15 cellular contexts compared by ENCODE assay signal in genomic region chr2:9573013-9573708, GRCh38. TPM values are rescaled to one million over a fixed set of nuclear protein-coding genes. Genes with fewer than 3 reads are reported as not detected.
A peak's percentile ranks its signal among the peaks of the same experiment; 100 is the strongest.
DNase-seq lines count a peak whose midpoint lies in the region; ATAC-seq and TF ChIP-seq lines count a peak whose summit lies in the region.
"Had no signal": no experiment of that assay in that cellular context is flagged by ENCODE, and none has a peak within 500 bp of the region (broad histone marks: within the 10 kb centered on the region; RNA-seq: fewer than 3 reads in every experiment).

No MANE protein-coding gene starts in this region.

- H3K9me3 Mint-ChIP-seq in HFFc6 (no peaks in the 10 kb centered on the region), type B pancreatic cell (no peaks in the 10 kb centered on the region)
- H3K9me3 Mint-ChIP-seq: activated naive CD4-positive, alpha-beta T cell treated with anti-CD3 and anti-CD28 coated beads, Interleukin-2, amount 50 U/mL, for 24 hours had no signal

- H3K4me3 Mint-ChIP-seq in HFFc6: no peak overlapping the region
- peak overlapping the region; percentile 13 for H3K4me3 Mint-ChIP-seq in T-helper 17 cell
- H3K4me3 Mint-ChIP-seq in type B pancreatic cell: no peak overlapping the region
- H3K4me3 Mint-ChIP-seq: activated naive CD4-positive, alpha-beta T cell treated with anti-CD3 and anti-CD28 coated beads, Interleukin-2, amount 50 U/mL, for 24 hours; B cell had no signal

- no peaks in the 10 kb centered on the region for H3K36me3 Mint-ChIP-seq in HFFc6 (ENCODE audit: low read depth)
- no peaks in the 10 kb centered on the region for H3K36me3 Mint-ChIP-seq in T-helper 17 cell (ENCODE audit: low read depth)
- no peaks in the 10 kb centered on the region for H3K36me3 Mint-ChIP-seq in type B pancreatic cell
- H3K36me3 Mint-ChIP-seq: activated naive CD4-positive, alpha-beta T cell treated with anti-CD3 and anti-CD28 coated beads, Interleukin-2, amount 50 U/mL, for 24 hours had no signal

- DNase-seq in A172 (ENCODE audit: low spot score): peak; percentile 80
- peak; percentile 43 for DNase-seq in HFFc6
- no peak for DNase-seq in T-helper 17 cell
- peak; percentile 21 for DNase-seq in kidney glomerular epithelial cell (lab: John Stamatoyannopoulos, UW)
- no peak for DNase-seq in G401 (ENCODE audit: low spot score)
- DNase-seq in NCI-H2081 treated with DMSO at 0.1 percent for 48 hours (lab: John Stamatoyannopoulos, UW): no peak
- no peak for DNase-seq in type B pancreatic cell (ENCODE audit: extremely low spot score, unreplicated experiment)
- DNase-seq: erythroblast, hypothalamus, NCI-H1436, NCI-H526, testis had no signal

- H3K27ac Mint-ChIP-seq in HFFc6 (peak overlapping the region; percentile 50), T-helper 17 cell (peak overlapping the region; percentile 87), type B pancreatic cell (no peak overlapping the region)
- H3K27ac Mint-ChIP-seq: activated naive CD4-positive, alpha-beta T cell treated with anti-CD3 and anti-CD28 coated beads, Interleukin-2, amount 50 U/mL, for 24 hours; B cell had no signal

- H3K4me1 Mint-ChIP-seq in HFFc6 (ENCODE audit: low read depth): peaks cover 31% of the 10 kb centered on the region
- H3K4me1 Mint-ChIP-seq in T-helper 17 cell: peaks cover 9% of the 10 kb centered on the region
- H3K4me1 Mint-ChIP-seq in type B pancreatic cell (ENCODE audit: unreplicated experiment): peaks cover 4% of the 10 kb centered on the region
- H3K4me1 Mint-ChIP-seq: B cell had no signal

- ATAC-seq in T-helper 17 cell (no peak), HG02588 (IDR thresholded peaks at IDR 0.05; ENCODE audit: unreplicated experiment) (no peak)

- H3K27me3 Mint-ChIP-seq in HFFc6 (ENCODE audit: insufficient read depth): 0 out of 2 replicates have a peak, but pooled peaks cover 4% of the 10 kb centered on the region
- no peaks in the 10 kb centered on the region for H3K27me3 Mint-ChIP-seq in T-helper 17 cell
- H3K27me3 Mint-ChIP-seq in type B pancreatic cell: no peaks in the 10 kb centered on the region
- H3K27me3 Mint-ChIP-seq: activated naive CD4-positive, alpha-beta T cell treated with anti-CD3 and anti-CD28 coated beads, Interleukin-2, amount 50 U/mL, for 24 hours; B cell had no signal

- TF ChIP-seq CTCF in HFFc6 (IDR thresholded peaks at IDR 0.05) (no peak; the same call in 1 of the 2 replicates), type B pancreatic cell (conservative IDR thresholded peaks at IDR 0.05) (no peak)

- H3K9me3 ChIP-seq in T-helper 17 cell (ENCODE audit: control insufficient read depth, low read length, poor library complexity, severe bottlenecking): no peaks in the 10 kb centered on the region
- H3K9me3 ChIP-seq: testis had no signal

- in situ Hi-C loops in G401 (cut with HindIII; ENCODE audit: low sequenced_read_pairs): no loop called here

RNA-seq across cellular contexts. Expression of gene ADAM17, which starts 17.5 kb away (rescaled TPM):
- total RNA-seq in A172 (2014; rRNA removed; shearing (Covaris generic)): 65.5 and 71.3 TPM in 2 replicates
- total RNA-seq in HFFc6 (2021; fragmentation: NEBNext Ultra II Directional; extraction: Animal tissue kit (Norgen Biotek cat#: 25700)): 10 to 100 TPM; 16.0 to 20.0 (median 19.4) TPM
- total RNA-seq in T-helper 17 cell (10 to 100 TPM; 27.2 to 34.0 TPM), type B pancreatic cell (ENCODE audit: low replicate concordance) (33.5 and 37.6 TPM in 2 replicates)
- 7.6 and 10.4 TPM in 2 replicates for total RNA-seq in G401 (2014; rRNA removed; shearing (Covaris generic))

RNA-seq across cellular contexts. Expression of gene YWHAQ, which starts 57.6 kb away (rescaled TPM):
- total RNA-seq in A172 (2014; rRNA removed; shearing (Covaris generic)): 746 and 807 TPM in 2 replicates
- total RNA-seq in HFFc6 (2021; fragmentation: NEBNext Ultra II Directional; extraction: Animal tissue kit (Norgen Biotek cat#: 25700)): 100 to 1,000 TPM; 461 to 607 (median 548) TPM
- 100 to 1,000 TPM; 176 to 189 TPM for total RNA-seq in T-helper 17 cell
- 426 and 560 TPM in 2 replicates for total RNA-seq in G401 (2014; rRNA removed; shearing (Covaris generic))
- 318 and 354 TPM in 2 replicates for total RNA-seq in type B pancreatic cell (ENCODE audit: low replicate concordance)

Comparison
In these comparisons a context has a peak if more than half of its experiments do, and no peak if none do; other contexts are left out.
1. DNase-seq: peak in A172 (single experiment), HFFc6 (single experiment) and kidney glomerular epithelial cell (single experiment); none in T-helper 17 cell (0 of 3), G401 (single experiment), NCI-H2081 treated with DMSO at 0.1 percent for 48 hours (single experiment) and type B pancreatic cell (single experiment).